Comparison of ENCODE assay signal across 33 cellular contexts in the genomic region with DNA sequence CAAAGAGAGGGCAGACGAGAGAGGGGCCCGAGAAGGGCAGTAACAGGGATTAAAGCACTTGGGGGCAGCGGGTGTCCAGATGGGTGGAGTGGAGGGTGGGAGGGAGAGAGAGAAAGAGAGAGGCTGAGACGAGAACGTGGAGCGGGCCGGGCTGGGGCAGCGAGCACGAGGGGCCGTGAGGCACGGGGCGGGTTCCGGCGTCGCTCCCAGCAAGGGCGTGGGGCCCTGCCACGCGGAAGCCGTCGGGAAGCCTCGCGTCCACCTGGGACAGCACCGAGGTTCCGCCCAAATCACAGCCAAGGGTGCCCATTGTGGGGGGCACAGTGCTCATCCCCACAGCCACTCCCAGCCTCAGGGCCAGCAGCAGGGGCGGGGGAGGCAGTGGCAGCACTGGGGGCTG. TPM values are rescaled to one million over a fixed set of nuclear protein-coding genes. Genes with fewer than 3 reads are reported as not detected.
"Had no signal": no experiment of that assay in that cellular context is flagged by ENCODE, and none has a peak within 500 bp of the region (broad histone marks: within the 10 kb centered on the region; RNA-seq: fewer than 3 reads in every experiment).

No MANE protein-coding gene starts in this region.

- H3K9me3 ChIP-seq: colonic mucosa, esophagus squamous epithelium, gastroesophageal sphincter had no signal

- DNase-seq: activated CD4-positive, alpha-beta memory T cell treated with anti-CD3 and anti-CD28 coated beads for 36 hours; activated CD4-positive, alpha-beta T cell treated with anti-CD3 and anti-CD28 coated beads for 36 hours; activated CD4-positive, alpha-beta T cell treated with anti-CD3 and anti-CD28 coated beads, Interleukin-2, amount 10 ng/mL, durations not matched to agents 24 days and 14 days; activated CD4-positive, CD25-positive, alpha-beta regulatory T cell; activated CD4-positive, CD25-positive, alpha-beta regulatory T cell treated with anti-CD3 and anti-CD28 coated beads, Interleukin-2, amount 50 U/mL, for 72 hours; activated CD8-positive, alpha-beta memory T cell treated with anti-CD3 and anti-CD28 coated beads, Interleukin-2, amount 50 U/mL, for 48 hours; activated gamma-delta T cell; activated naive CD4-positive, alpha-beta T cell; activated naive CD4-positive, alpha-beta T cell treated with anti-CD3 and anti-CD28 coated beads, Interleukin-2, amount 10 ng/mL, durations not matched to agents 7 days and 5 days; activated naive CD8-positive, alpha-beta T cell treated with anti-CD3 and anti-CD28 coated beads, Interleukin-2, amount 10 ng/mL, durations not matched to agents 7 days and 5 days; activated T-cell treated with anti-CD3 and anti-CD28 coated beads for 4 hours; activated T-cell treated with anti-CD3 and anti-CD28 coated beads, Interleukin-2, amount 50 U/mL, for 24 hours; activated T-cell treated with anti-CD3 and anti-CD28 coated beads, Interleukin-2, amount 50 U/mL, for 72 hours; central memory CD4-positive, alpha-beta T cell; cerebellar nuclear complex; colonic mucosa; effector CD8-positive, alpha-beta T cell; esophagus squamous epithelium; foreskin melanocyte; T-helper 1 cell; T-helper 17 cell; T1000 had no signal

- H3K4me1 ChIP-seq: ascending aorta, breast epithelium, colonic mucosa, esophagus squamous epithelium, gastroesophageal sphincter had no signal

- H3K27ac ChIP-seq: ascending aorta, breast epithelium, cardiac muscle cell, colonic mucosa, epithelial cell of prostate, esophagus squamous epithelium, gastroesophageal sphincter had no signal

- H3K36me3 ChIP-seq: ascending aorta, breast epithelium, cardiac muscle cell, colonic mucosa, esophagus squamous epithelium, gastroesophageal sphincter had no signal

- H3K27me3 ChIP-seq: ascending aorta, cardiac muscle cell, colonic mucosa had no signal

- ATAC-seq: activated CD4-positive, alpha-beta T cell treated with anti-CD3 and anti-CD28 coated beads for 36 hours; activated naive CD4-positive, alpha-beta T cell treated with anti-CD3 and anti-CD28 coated beads, Interleukin-2, amount 50 U/mL, for 72 hours; activated T-cell treated with anti-CD3 and anti-CD28 coated beads, Interleukin-2, amount 50 U/mL, for 72 hours; T-helper 17 cell had no signal

- H3K4me3 ChIP-seq: ascending aorta, breast epithelium, cardiac muscle cell, colonic mucosa, esophagus squamous epithelium, gastroesophageal sphincter had no signal

RNA-seq across cellular contexts. Expression of a gene that starts 49.8 kb away (rescaled TPM):
- total RNA-seq: activated CD4-positive, alpha-beta memory T cell treated with anti-CD3 and anti-CD28 coated beads for 36 hours; activated CD4-positive, alpha-beta T cell treated with anti-CD3 and anti-CD28 coated beads for 36 hours; activated CD4-positive, alpha-beta T cell treated with anti-CD3 and anti-CD28 coated beads, Interleukin-2, amount 10 ng/mL, durations not matched to agents 24 days and 14 days; ascending aorta; breast epithelium; dermis microvascular lymphatic vessel endothelial cell; endothelial cell of umbilical vein; esophagus squamous epithelium; fibroblast of lung; fibroblast of villous mesenchyme; glomerular endothelial cell; T-helper 17 cell had no signal
- polyA plus RNA-seq: endothelial cell of umbilical vein, fibroblast of lung had no signal
